Comparison of ENCODE assay signal across 3 cellular contexts in genomic region chr7:154882931-154883474, GRCh38.
A peak's percentile ranks its signal among the peaks of the same experiment; 100 is the strongest.
TF ChIP-seq lines count a peak whose summit lies in the region.

No MANE protein-coding gene starts in this region.

TF ChIP-seq in GM12891, 5 proteins besides CTCF, POLR2A, EP300 and RAD21:
- no peak for TF ChIP-seq SPI1 (IDR thresholded peaks at IDR 0.05; ENCODE audit: low read depth, low read length)
- 0 out of 2 replicates have a peak, but pooled peaks have one; percentile 32 for TF ChIP-seq POU2F2 (IDR thresholded peaks at IDR 0.05; ENCODE audit: low read depth, low read length)

TF ChIP-seq in IMR-90, 13 proteins besides CTCF, POLR2A, EP300 and RAD21:
- TF ChIP-seq CHD1 (IDR thresholded peaks at IDR 0.05; ENCODE audit: low read depth, low read length) (no peak), ELK1 (IDR thresholded peaks at IDR 0.05; ENCODE audit: borderline replicate concordance, low read depth, low read length) (no peak), BHLHE40 (IDR thresholded peaks at IDR 0.05; ENCODE audit: low read depth, low read length) (no peak), CEBPB (IDR thresholded peaks at IDR 0.05; ENCODE audit: low read depth, low read length) (no peak), FOS (IDR thresholded peaks at IDR 0.05; ENCODE audit: low read depth, low read length) (no peak), MAFK (IDR thresholded peaks at IDR 0.05; ENCODE audit: low read depth, low read length) (no peak), NFE2L2 (IDR thresholded peaks at IDR 0.05; ENCODE audit: low read depth, low read length) (no peak), MXI1 (IDR thresholded peaks at IDR 0.05; ENCODE audit: borderline replicate concordance, low read depth, low read length) (no peak), RFX5 (IDR thresholded peaks at IDR 0.05; ENCODE audit: low read depth, low read length) (no peak), SMC3 (IDR thresholded peaks at IDR 0.05; ENCODE audit: low read depth, low read length) (no peak), MAZ (IDR thresholded peaks at IDR 0.05; ENCODE audit: borderline replicate concordance, low read depth, low read length) (no peak), RCOR1 (IDR thresholded peaks at IDR 0.05; ENCODE audit: insufficient replicate concordance, low read length) (no peak)
- TF ChIP-seq, protein P1, sequence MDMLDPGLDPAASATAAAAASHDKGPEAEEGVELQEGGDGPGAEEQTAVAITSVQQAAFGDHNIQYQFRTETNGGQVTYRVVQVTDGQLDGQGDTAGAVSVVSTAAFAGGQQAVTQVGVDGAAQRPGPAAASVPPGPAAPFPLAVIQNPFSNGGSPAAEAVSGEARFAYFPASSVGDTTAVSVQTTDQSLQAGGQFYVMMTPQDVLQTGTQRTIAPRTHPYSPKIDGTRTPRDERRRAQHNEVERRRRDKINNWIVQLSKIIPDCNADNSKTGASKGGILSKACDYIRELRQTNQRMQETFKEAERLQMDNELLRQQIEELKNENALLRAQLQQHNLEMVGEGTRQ (IDR thresholded peaks at IDR 0.05; ENCODE audit: low read depth, low read length): no peak
TF ChIP-seq in IMR-90: peak in this region for 0.

TF ChIP-seq in H1, 55 proteins besides CTCF, POLR2A, EP300 and RAD21:
- no peak for TF ChIP-seq TAF1 (IDR thresholded peaks at IDR 0.05; ENCODE audit: low read depth, low read length)
- TF ChIP-seq RNF2 (IDR thresholded peaks at IDR 0.05; ENCODE audit: borderline replicate concordance, low read depth, low read length, missing control alignments, poor library complexity, severe bottlenecking): no peak
- TF ChIP-seq TAF7 (optimal IDR thresholded peaks at IDR 0.05; ENCODE audit: borderline replicate concordance, low read depth, low read length): no peak
- no peak for TF ChIP-seq EGR1 (IDR thresholded peaks at IDR 0.05; ENCODE audit: borderline replicate concordance, low read depth, low read length)
- no peak for TF ChIP-seq TBP (IDR thresholded peaks at IDR 0.05; ENCODE audit: low read depth, low read length)
